Comparison of ENCODE assay signal across 10 cellular contexts in the genomic region with DNA sequence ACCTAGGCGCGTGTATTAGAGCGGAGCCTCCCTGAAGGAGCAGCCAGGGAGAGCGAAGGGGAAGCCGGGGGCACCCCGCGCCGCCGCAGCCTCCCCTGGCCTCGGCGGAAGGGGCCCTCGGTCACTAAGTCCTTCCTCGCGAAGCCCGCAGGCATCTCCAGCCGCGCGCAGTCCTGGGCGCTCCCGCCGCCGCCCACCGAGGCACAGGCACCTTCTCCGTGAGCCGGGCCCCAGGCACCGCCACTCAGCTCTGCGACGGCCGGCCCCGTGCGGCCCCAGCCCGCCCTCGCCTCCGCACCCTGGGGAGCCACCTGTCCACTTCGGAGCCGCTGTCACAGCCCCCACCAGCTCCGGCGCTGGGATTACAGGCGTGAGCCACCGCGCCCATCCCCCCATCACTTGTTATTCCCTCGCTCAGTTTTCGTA.
DNase-seq lines count a peak whose midpoint lies in the region; ATAC-seq and TF ChIP-seq lines count a peak whose summit lies in the region.
"Had no signal": no experiment of that assay in that cellular context is flagged by ENCODE, and none has a peak within 500 bp of the region (broad histone marks: within the 10 kb centered on the region; RNA-seq: fewer than 3 reads in every experiment).

No MANE protein-coding gene starts in this region.

- H3K9me3 ChIP-seq in AG04450 (ENCODE audit: control insufficient read depth, insufficient read depth, low read length) (no peaks in the 10 kb centered on the region; the same call in 1 of the 2 replicates), osteoblast (ENCODE audit: low read depth, low read length) (no peaks in the 10 kb centered on the region)

- no peaks in the 10 kb centered on the region for H3K79me2 ChIP-seq in osteoblast (ENCODE audit: insufficient read depth, low read length)

- peak overlapping the region; percentile 42 for H2AFZ ChIP-seq in osteoblast (ENCODE audit: low read length)

- no peaks in the 10 kb centered on the region for H3K4me1 Mint-ChIP-seq in activated CD8-positive, alpha-beta memory T cell treated with anti-CD3 and anti-CD28 coated beads, Interleukin-2, amount 10 ng/mL, durations not matched to agents 7 days and 5 days

- H3K27ac ChIP-seq in AG04450 (ENCODE audit: low read depth, low read length), result no peak overlapping the region
- no peak overlapping the region for H3K27ac ChIP-seq in osteoblast (ENCODE audit: low read depth, low read length)
- H3K27ac ChIP-seq: BLaER1 treated with 17β-estradiol and CSF1 and Interleukin-3, amounts not matched to agents 10 nM and 100 nM had no signal

- ATAC-seq in activated CD8-positive, alpha-beta memory T cell treated with anti-CD3 and anti-CD28 coated beads, Interleukin-2, amount 10 ng/mL, durations not matched to agents 7 days and 5 days, result no peak

- peaks cover 3% of the 10 kb centered on the region for H3K4me1 ChIP-seq in osteoblast (ENCODE audit: insufficient read depth, low read length)

- H3K27ac Mint-ChIP-seq in activated CD8-positive, alpha-beta memory T cell treated with anti-CD3 and anti-CD28 coated beads, Interleukin-2, amount 10 ng/mL, durations not matched to agents 7 days and 5 days, result no peak overlapping the region

- TF ChIP-seq CTCF in AG04450 (IDR thresholded peaks at IDR 0.05; ENCODE audit: low read depth, low read length) (no peak), WI38 (IDR thresholded peaks at IDR 0.05; ENCODE audit: low read depth, low read length) (no peak), fibroblast of the aortic adventitia (IDR thresholded peaks at IDR 0.05; ENCODE audit: insufficient read depth, low read length) (no peak), osteoblast (IDR thresholded peaks at IDR 0.05; ENCODE audit: extremely low read depth, low read depth, low read length) (no peak)

- peaks cover 16% of the 10 kb centered on the region for H3K27me3 ChIP-seq in AG04450 (ENCODE audit: control insufficient read depth, insufficient read depth, low read length)
- H3K27me3 ChIP-seq in osteoblast (ENCODE audit: insufficient read depth, low read length), result peaks cover 28% of the 10 kb centered on the region

- no peak overlapping the region for H3K4me3 Mint-ChIP-seq in activated CD8-positive, alpha-beta memory T cell treated with anti-CD3 and anti-CD28 coated beads, Interleukin-2, amount 10 ng/mL, durations not matched to agents 7 days and 5 days

- DNase-seq in AG04450 (ENCODE audit: low read depth, low spot score) (no peak), fibroblast of the aortic adventitia (ENCODE audit: low read depth) (no peak), osteoblast (ENCODE audit: insufficient read length, low spot score, missing footprints) (peak; percentile 38), HEK293T (ENCODE audit: extremely low spot score) (no peak)
- no peak for DNase-seq in activated T-cell treated with anti-CD3 and anti-CD28 coated beads, Interleukin-2, amount 50 U/mL, for 1 hour
- DNase-seq in activated CD8-positive, alpha-beta memory T cell treated with anti-CD3 and anti-CD28 coated beads, Interleukin-2, amount 10 ng/mL, durations not matched to agents 7 days and 5 days, result no peak
- no peak for DNase-seq in activated CD4-positive, alpha-beta T cell treated with anti-CD3 and anti-CD28 coated beads, Interleukin-2, amount 50 U/mL, for 4 hours
- DNase-seq: activated CD4-positive, CD25-positive, alpha-beta regulatory T cell had no signal

- H3K36me3 Mint-ChIP-seq in activated CD8-positive, alpha-beta memory T cell treated with anti-CD3 and anti-CD28 coated beads, Interleukin-2, amount 10 ng/mL, durations not matched to agents 7 days and 5 days, result peaks cover 1% of the 10 kb centered on the region

- peak overlapping the region; percentile 7; the same call in 1 of the 2 replicates for H3K4me3 ChIP-seq in AG04450 (ENCODE audit: low read depth, low read length)
- H3K4me3 ChIP-seq in WI38 (ENCODE audit: low read depth, low read length), result peak overlapping the region; percentile 39
- H3K4me3 ChIP-seq in fibroblast of the aortic adventitia (ENCODE audit: low read depth, low read length), result peak overlapping the region; percentile 35
- peak overlapping the region; percentile 61 for H3K4me3 ChIP-seq in osteoblast (ENCODE audit: insufficient read depth, low read length)
- H3K4me3 ChIP-seq: BLaER1 treated with 17β-estradiol and CSF1 and Interleukin-3, amounts not matched to agents 10 nM and 100 nM had no signal

- peaks cover 62% of the 10 kb centered on the region for H3K27me3 Mint-ChIP-seq in activated CD8-positive, alpha-beta memory T cell treated with anti-CD3 and anti-CD28 coated beads, Interleukin-2, amount 10 ng/mL, durations not matched to agents 7 days and 5 days

- CTCF ChIA-PET in AG04450 (lab: Charles Lee) (no interaction called here), HEK293T (lab: Yijun Ruan, JAX) (no interaction called here)
- CTCF ChIA-PET in activated CD8-positive, alpha-beta memory T cell treated with anti-CD3 and anti-CD28 coated beads, Interleukin-2, amount 10 ng/mL, durations not matched to agents 7 days and 5 days (lab: Charles Lee), result no interaction called here

- POLR2A ChIA-PET in AG04450 (lab: Yijun Ruan, JAX) (no interaction called here), HEK293T (lab: Yijun Ruan, JAX) (no interaction called here)

- no peaks in the 10 kb centered on the region for H3K36me3 ChIP-seq in osteoblast (ENCODE audit: insufficient read depth, low read length)
- H3K36me3 ChIP-seq: BLaER1 treated with 17β-estradiol and CSF1 and Interleukin-3, amounts not matched to agents 10 nM and 100 nM had no signal

- no peaks in the 10 kb centered on the region for H4K20me1 ChIP-seq in osteoblast (ENCODE audit: insufficient read depth, low read length)
- H4K20me1 ChIP-seq: BLaER1 treated with 17β-estradiol and CSF1 and Interleukin-3, amounts not matched to agents 10 nM and 100 nM had no signal

- no peaks in the 10 kb centered on the region for H3K9me3 Mint-ChIP-seq in activated CD8-positive, alpha-beta memory T cell treated with anti-CD3 and anti-CD28 coated beads, Interleukin-2, amount 10 ng/mL, durations not matched to agents 7 days and 5 days (ENCODE audit: low read depth)

- peak overlapping the region; percentile 69 for H3K4me2 ChIP-seq in osteoblast (ENCODE audit: insufficient read depth, low read length)
- H3K4me2 ChIP-seq: BLaER1 treated with 17β-estradiol and CSF1 and Interleukin-3, amounts not matched to agents 10 nM and 100 nM had no signal

TF ChIP-seq in HEK293T, 16 proteins besides CTCF, POLR2A, EP300 and RAD21:
- TF ChIP-seq ARNT (IDR thresholded peaks at IDR 0.05) (no peak), SP1 (IDR thresholded peaks at IDR 0.05) (no peak), LEF1 (IDR thresholded peaks at IDR 0.05; ENCODE audit: borderline replicate concordance) (no peak), SUZ12 (IDR thresholded peaks at IDR 0.05) (no peak), CTBP1 (IDR thresholded peaks at IDR 0.05; ENCODE audit: borderline replicate concordance) (no peak), NFRKB (IDR thresholded peaks at IDR 0.05) (no peak), TARDBP (IDR thresholded peaks at IDR 0.05) (no peak), L3MBTL2 (conservative IDR thresholded peaks at IDR 0.05) (no peak), FOXM1 (IDR thresholded peaks at IDR 0.05; ENCODE audit: borderline replicate concordance) (no peak), FOXA1 (IDR thresholded peaks at IDR 0.05) (no peak), ELF4 (IDR thresholded peaks at IDR 0.05) (no peak), ZNF384 (IDR thresholded peaks at IDR 0.05) (no peak), BHLHE40 (IDR thresholded peaks at IDR 0.05; ENCODE audit: borderline replicate concordance) (no peak), HDGF (IDR thresholded peaks at IDR 0.05; ENCODE audit: borderline replicate concordance) (no peak), FOXK2 (IDR thresholded peaks at IDR 0.05) (no peak), PKNOX1 (IDR thresholded peaks at IDR 0.05) (no peak)

Comparison
In these comparisons a context has a peak if more than half of its experiments do, and no peak if none do; other contexts are left out.
1. H3K4me3 ChIP-seq: peak in every context shown above with its lines; median percentile 61 in osteoblast; 39 in WI38; 35 in fibroblast of the aortic adventitia; 7 in AG04450.